In the genomic region with DNA sequence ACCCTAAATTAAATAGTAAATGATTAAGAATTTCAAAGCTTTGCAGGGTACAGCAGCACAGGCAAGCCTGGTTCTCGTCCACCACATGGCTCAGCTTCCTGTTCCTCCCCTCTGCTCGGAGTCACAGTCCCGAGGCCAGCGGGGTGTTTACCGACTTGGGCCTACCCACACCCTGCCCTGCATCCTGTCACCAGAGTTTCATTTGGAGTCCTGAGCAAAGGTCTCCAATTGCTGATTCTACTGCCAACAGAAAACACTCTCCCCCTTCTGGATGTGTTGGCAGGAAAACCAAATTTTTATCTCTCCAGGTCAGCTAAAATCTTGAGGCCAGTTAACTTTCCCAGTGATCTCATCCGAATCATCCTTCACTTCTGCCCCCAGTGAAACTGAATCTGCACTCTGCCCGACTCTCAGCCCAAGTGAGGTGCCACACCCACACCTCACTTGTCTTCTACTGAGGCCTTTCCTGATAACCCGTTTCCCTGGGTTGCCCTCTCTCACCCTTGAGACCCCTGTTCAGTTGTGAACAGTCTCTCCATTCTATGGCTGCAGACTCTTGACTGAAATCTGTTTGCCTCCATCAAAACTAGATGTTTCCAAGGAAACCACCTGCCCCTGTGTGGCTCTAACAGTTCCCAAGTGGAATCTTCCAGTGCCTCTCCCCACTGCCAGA, we compare ENCODE assay signal across 9 cellular contexts.
DNase-seq lines count a peak whose midpoint lies in the region; ATAC-seq and TF ChIP-seq lines count a peak whose summit lies in the region.
"Had no signal": no experiment of that assay in that cellular context is flagged by ENCODE, and none has a peak within 500 bp of the region (broad histone marks: within the 10 kb centered on the region; RNA-seq: fewer than 3 reads in every experiment).

No MANE protein-coding gene starts in this region.

- DNase-seq in DMS 273 (lab: John Stamatoyannopoulos, UW; ENCODE audit: unreplicated experiment) (peak; percentile 32), DMS 273 treated with DMSO at 0.1 percent for 48 hours (lab: John Stamatoyannopoulos, UW) (no peak), astrocyte of the spinal cord (ENCODE audit: low read depth, low spot score) (peak; percentile 37), lower lobe of right lung (peak; percentile 85), NCI-H82 treated with DMSO at 0.1 percent for 48 hours (lab: John Stamatoyannopoulos, UW; ENCODE audit: unreplicated experiment) (no peak)
- peak; percentile 80 for DNase-seq in stimulated activated naive CD8-positive, alpha-beta T cell treated with anti-CD3 and anti-CD28 coated beads, Interleukin-15, Interleukin-2, amounts not matched to agents 100 U/mL and 50 U/mL, for 24 hours

- in situ Hi-C loops in astrocyte of the spinal cord (cut with HindIII; ENCODE audit: low sequenced_read_pairs) = no loop called here

- ATAC-seq in HG03135 (IDR thresholded peaks at IDR 0.05; ENCODE audit: unreplicated experiment) (peak; percentile 65), lower lobe of right lung (peak; percentile 89 to 90)
- peak; percentile 86 for ATAC-seq in stimulated activated naive CD8-positive, alpha-beta T cell treated with anti-CD3 and anti-CD28 coated beads, Interleukin-15, Interleukin-2, amounts not matched to agents 100 U/mL and 50 U/mL, for 24 hours

- H3K36me3 Mint-ChIP-seq in T-helper 1 cell treated with Interleukin-12 subunit alpha and Interleukin-12 subunit beta and Interleukin-4 antibody, amounts not matched to agents 30 μg/mL and 1 μg/mL, for 36 hours (ENCODE audit: low read depth) = peaks cover 25% of the 10 kb centered on the region

- no peaks in the 10 kb centered on the region for H3K9me3 ChIP-seq in lower lobe of right lung

- H3K4me3 Mint-ChIP-seq in T-helper 1 cell treated with Interleukin-12 subunit alpha and Interleukin-12 subunit beta and Interleukin-4 antibody, amounts not matched to agents 30 μg/mL and 1 μg/mL, for 36 hours = peak overlapping the region; percentile 76

- TF ChIP-seq CTCF in astrocyte of the spinal cord (IDR thresholded peaks at IDR 0.05; ENCODE audit: low read depth, low read length) (no peak), lower lobe of right lung (IDR thresholded peaks at IDR 0.05) (no peak)

- H3K27ac Mint-ChIP-seq in T-helper 1 cell treated with Interleukin-12 subunit alpha and Interleukin-12 subunit beta and Interleukin-4 antibody, amounts not matched to agents 30 μg/mL and 1 μg/mL, for 36 hours = peak overlapping the region; percentile 99

- H3K27me3 Mint-ChIP-seq in T-helper 1 cell treated with Interleukin-12 subunit alpha and Interleukin-12 subunit beta and Interleukin-4 antibody, amounts not matched to agents 30 μg/mL and 1 μg/mL, for 36 hours (ENCODE audit: low read depth) = no peaks in the 10 kb centered on the region

- H3K27me3 ChIP-seq in lower lobe of right lung (ENCODE audit: low read depth) = no peaks in the 10 kb centered on the region

- H3K27ac ChIP-seq in lower lobe of right lung = peak overlapping the region; percentile 83
- H3K27ac ChIP-seq: 22Rv1 had no signal

- peaks cover 52% of the 10 kb centered on the region for H3K4me1 Mint-ChIP-seq in T-helper 1 cell treated with Interleukin-12 subunit alpha and Interleukin-12 subunit beta and Interleukin-4 antibody, amounts not matched to agents 30 μg/mL and 1 μg/mL, for 36 hours (ENCODE audit: low read depth)

- peaks cover 4% of the 10 kb centered on the region for H3K9me3 Mint-ChIP-seq in T-helper 1 cell treated with Interleukin-12 subunit alpha and Interleukin-12 subunit beta and Interleukin-4 antibody, amounts not matched to agents 30 μg/mL and 1 μg/mL, for 36 hours

- H3K36me3 ChIP-seq in lower lobe of right lung = no peaks in the 10 kb centered on the region

- intact Hi-C loops in lower lobe of right lung (cut with DNase I) = no loop called here

- peaks cover 43% of the 10 kb centered on the region for H3K4me1 ChIP-seq in lower lobe of right lung

- no peak overlapping the region for H3K4me3 ChIP-seq in astrocyte of the spinal cord (ENCODE audit: low read depth, low read length)
- no peak overlapping the region for H3K4me3 ChIP-seq in lower lobe of right lung

Comparison
In these comparisons a context has a peak if more than half of its experiments do, and no peak if none do; other contexts are left out.
1. DNase-seq: peak in DMS 273 (single experiment), astrocyte of the spinal cord (single experiment), lower lobe of right lung (single experiment) and stimulated activated naive CD8-positive, alpha-beta T cell treated with anti-CD3 and anti-CD28 coated beads, Interleukin-15, Interleukin-2, amounts not matched to agents 100 U/mL and 50 U/mL, for 24 hours (single experiment); none in DMS 273 treated with DMSO at 0.1 percent for 48 hours (single experiment) and NCI-H82 treated with DMSO at 0.1 percent for 48 hours (single experiment).
2. Peak in every context shown above with its lines, with median percentiles within 50 percentile points of each other: ATAC-seq.